9 cellular contexts compared by ENCODE assay signal in genomic region chr5:181224390-181225234, GRCh38. TPM values are rescaled to one million over a fixed set of nuclear protein-coding genes. Genes with fewer than 3 reads are reported as not detected.
A peak's percentile ranks its signal among the peaks of the same experiment; 100 is the strongest.
DNase-seq lines count a peak whose midpoint lies in the region; ATAC-seq, FAIRE-seq and TF ChIP-seq lines count a peak whose summit lies in the region.
"Had no signal": no experiment of that assay in that cellular context is flagged by ENCODE, and none has a peak within 500 bp of the region (broad histone marks: within the 10 kb centered on the region; RNA-seq: fewer than 3 reads in every experiment).

No MANE protein-coding gene starts in this region.

- TF ChIP-seq CTCF in AG04450 (IDR thresholded peaks at IDR 0.05; ENCODE audit: low read depth, low read length): no peak
- no peak for TF ChIP-seq CTCF in bronchial epithelial cell (IDR thresholded peaks at IDR 0.05; ENCODE audit: insufficient read depth, low read length, severe bottlenecking)
- no peak for TF ChIP-seq CTCF in lower leg skin (IDR thresholded peaks at IDR 0.05)

- no peak for TF ChIP-seq POLR2A in lower leg skin (IDR thresholded peaks at IDR 0.05)

- POLR2A ChIA-PET in AG04450 (lab: Yijun Ruan, JAX): interaction anchor here (1.7 to 3.1 kb wide), 3 partner anchors 10 to 19 kb away, joined by 15 to 25 read pairs (median 24); partner anchors contain the start of gene RACK1

- WGBS in lower leg skin, 2 donors: 72 to 78% methylated on average over 22 of the region's 22 CpGs

- no peak for DNase-seq in AG04450 (ENCODE audit: low read depth, low spot score)
- DNase-seq in bronchial epithelial cell (ENCODE audit: low read depth): no peak
- DNase-seq in Ammon's horn (ENCODE audit: low spot score): no peak
- no peak for DNase-seq in lower leg skin (ENCODE audit: low spot score in 2 of 2)

- peaks cover 26% of the 10 kb centered on the region for H3K36me3 ChIP-seq in KOPT-K1 (ENCODE audit: insufficient read depth, low read length)
- H3K36me3 ChIP-seq in bronchial epithelial cell (ENCODE audit: control insufficient read depth, insufficient read depth, low read length): peaks cover 3% of the 10 kb centered on the region
- H3K36me3 ChIP-seq in muscle layer of colon (ENCODE audit: insufficient read depth, low read length): no peaks in the 10 kb centered on the region

- H3K9me3 ChIP-seq in AG04450 (ENCODE audit: control insufficient read depth, insufficient read depth, low read length): no peaks in the 10 kb centered on the region; the same call in 1 of the 2 replicates
- H3K9me3 ChIP-seq in KOPT-K1 (ENCODE audit: insufficient read depth, low read length, poor library complexity, severe bottlenecking): no peaks in the 10 kb centered on the region
- no peaks in the 10 kb centered on the region for H3K9me3 ChIP-seq in muscle layer of colon (ENCODE audit: low read length)

- no peak for ATAC-seq in GM19035 (IDR thresholded peaks at IDR 0.05; ENCODE audit: unreplicated experiment)
- ATAC-seq in GM21515 (IDR thresholded peaks at IDR 0.05; ENCODE audit: unreplicated experiment): no peak

- H3K4me1 ChIP-seq in muscle layer of colon (ENCODE audit: insufficient read depth, low read length): peaks cover 14% of the 10 kb centered on the region

- FAIRE-seq in bronchial epithelial cell (lab: Jason Lieb, UNC): no peak
- FAIRE-seq: GM18507 had no signal

- intact Hi-C loops in lower leg skin (cut with DNase I; ENCODE audit: low total_unique reads): no loop called here

- H3K27ac ChIP-seq in AG04450 (ENCODE audit: low read depth, low read length) (no peak overlapping the region), KOPT-K1 (ENCODE audit: low read depth, low read length, poor library complexity, severe bottlenecking) (peak overlapping the region; percentile 93), muscle layer of colon (ENCODE audit: low read depth, low read length) (no peak overlapping the region)

- CTCF ChIA-PET in AG04450 (lab: Charles Lee): no interaction called here

- no peaks in the 10 kb centered on the region for H3K27me3 ChIP-seq in AG04450 (ENCODE audit: control insufficient read depth, insufficient read depth, low read length)
- H3K27me3 ChIP-seq in bronchial epithelial cell (ENCODE audit: control insufficient read depth, insufficient read depth, low read length): no peaks in the 10 kb centered on the region
- H3K27me3 ChIP-seq in muscle layer of colon (ENCODE audit: control insufficient read depth in 1 of 2, insufficient read depth in 2 of 2, low read length in 2 of 2): no peaks in the 10 kb centered on the region

- peak overlapping the region; percentile 90 for H3K9ac ChIP-seq in muscle layer of colon (ENCODE audit: low read length)

- H3K4me3 ChIP-seq in AG04450 (ENCODE audit: low read depth, low read length): peak overlapping the region; percentile 94
- H3K4me3 ChIP-seq in bronchial epithelial cell (ENCODE audit: low read depth, low read length): peak overlapping the region; percentile 69
- H3K4me3 ChIP-seq in muscle layer of colon (ENCODE audit: low read depth in 1 of 2, low read length in 2 of 2): peak overlapping the region; percentile 81 to 87
- no peak overlapping the region for H3K4me3 ChIP-seq in lower leg skin (ENCODE audit: low read depth, poor library complexity, severe bottlenecking)

RNA-seq across cellular contexts. Expression of gene TRIM41, which starts 1.5 kb away (rescaled TPM):
- 11.5 and 12.3 TPM in 2 replicates for polyA plus RNA-seq in AG04450 (2011; rRNA removed)
- polyA minus RNA-seq in AG04450 (2011; rRNA and poly(A)+ RNA removed): 10.3 and 10.5 TPM in 2 replicates
- 10.3 and 26.0 TPM in 2 replicates for total RNA-seq in bronchial epithelial cell
- 10 to 100 TPM; 14.7 to 19.8 (median 18.0) TPM for total RNA-seq in lower leg skin

RNA-seq across cellular contexts. Expression of gene RACK1, which starts 19.1 kb away (rescaled TPM):
- polyA plus RNA-seq in AG04450 (2011; rRNA removed): 4,422 and 6,028 TPM in 2 replicates
- polyA minus RNA-seq in AG04450 (2011; rRNA and poly(A)+ RNA removed): 6,011 and 8,408 TPM in 2 replicates
- total RNA-seq in bronchial epithelial cell: 5,806 and 7,283 TPM in 2 replicates
- total RNA-seq in lower leg skin: 1,000 to 10,000 TPM; 3,064 to 4,085 (median 3,503) TPM

RNA-seq across cellular contexts. Expression of gene TRIM7, which starts 19.6 kb away (rescaled TPM):
- 0.66 and 1.1 TPM in 2 replicates for polyA plus RNA-seq in AG04450 (2011; rRNA removed)
- polyA minus RNA-seq in AG04450 (2011; rRNA and poly(A)+ RNA removed): 0.17 and 0.18 TPM in 2 replicates
- total RNA-seq in bronchial epithelial cell (20.8 and 35.7 TPM in 2 replicates), lower leg skin (100 to 1,000 TPM in 2 of 4 donors, 10 to 100 TPM in 2; 77.2 to 144 (median 89.8) TPM)

RNA-seq across cellular contexts. Expression of gene TRIM52, which starts 36.3 kb away (rescaled TPM):
- polyA plus RNA-seq in AG04450 (2011; rRNA removed): 6.2 and 8.7 TPM in 2 replicates
- 9.6 and 10.3 TPM in 2 replicates for polyA minus RNA-seq in AG04450 (2011; rRNA and poly(A)+ RNA removed)
- total RNA-seq in bronchial epithelial cell: 1.3 and 2.2 TPM in 2 replicates
- 10 to 100 TPM in 2 of 4 donors, 1 to 10 TPM in 2; 5.2 to 13.2 (median 9.3) TPM for total RNA-seq in lower leg skin
